In genomic region chr20:32522525-32522774, GRCh38 we compare ENCODE assay signal across 1 cellular context.
TF ChIP-seq lines count a peak whose summit lies in the region.

No MANE protein-coding gene starts in this region.

TF ChIP-seq in HepG2, 621 proteins besides CTCF, POLR2A, EP300 and RAD21 (continued from another document):
- TF ChIP-seq LRRFIP1 (CRISPR knock-in tag; conservative IDR thresholded peaks at IDR 0.05) (no peak), ZBTB21 (CRISPR knock-in tag; IDR thresholded peaks at IDR 0.05) (no peak), ARID3A (IDR thresholded peaks at IDR 0.05; ENCODE audit: low read depth, low read length) (no peak), ONECUT2 (CRISPR knock-in tag; IDR thresholded peaks at IDR 0.05) (no peak), ZNF260 (CRISPR knock-in tag; IDR thresholded peaks at IDR 0.05; ENCODE audit: borderline replicate concordance, low read depth) (0 out of 2 replicates have a peak, but pooled peaks have one; percentile 71), NFKB2 (CRISPR knock-in tag; IDR thresholded peaks at IDR 0.05; ENCODE audit: borderline replicate concordance) (no peak), SKIL (CRISPR knock-in tag; IDR thresholded peaks at IDR 0.05; ENCODE audit: borderline replicate concordance) (no peak), TSC22D2 (CRISPR knock-in tag; IDR thresholded peaks at IDR 0.05; ENCODE audit: borderline replicate concordance) (no peak), HOXD1 (CRISPR knock-in tag; IDR thresholded peaks at IDR 0.05) (0 out of 2 replicates have a peak, but pooled peaks have one; percentile 14), SMARCE1 (IDR thresholded peaks at IDR 0.05; ENCODE audit: borderline replicate concordance) (no peak), ZBTB7A (CRISPR knock-in tag; IDR thresholded peaks at IDR 0.05) (no peak), PRDM10 (CRISPR knock-in tag; IDR thresholded peaks at IDR 0.05; ENCODE audit: low read depth) (no peak), ZNF253 (CRISPR knock-in tag; IDR thresholded peaks at IDR 0.05; ENCODE audit: borderline replicate concordance) (no peak), HOXA3 (CRISPR knock-in tag; IDR thresholded peaks at IDR 0.05) (no peak), ARID5B (CRISPR knock-in tag; IDR thresholded peaks at IDR 0.05) (no peak), CREB1 (IDR thresholded peaks at IDR 0.05) (no peak), CREB1 (CRISPR knock-in tag; IDR thresholded peaks at IDR 0.05) (no peak), NR2C2 (CRISPR knock-in tag; IDR thresholded peaks at IDR 0.05; ENCODE audit: borderline replicate concordance) (no peak), GATAD2A (CRISPR knock-in tag; IDR thresholded peaks at IDR 0.05) (no peak), NBN (conservative IDR thresholded peaks at IDR 0.05) (no peak), PAF1 (CRISPR knock-in tag; IDR thresholded peaks at IDR 0.05) (no peak), ZFP36 (IDR thresholded peaks at IDR 0.05; ENCODE audit: borderline replicate concordance, low read depth, low read length, partially characterized antibody) (no peak), DR1 (CRISPR knock-in tag; IDR thresholded peaks at IDR 0.05) (no peak), ZNF124 (CRISPR knock-in tag; IDR thresholded peaks at IDR 0.05) (no peak), ESRRA (CRISPR knock-in tag; IDR thresholded peaks at IDR 0.05; ENCODE audit: low read depth) (no peak), IKZF5 (CRISPR knock-in tag; IDR thresholded peaks at IDR 0.05) (no peak), ZNF20 (CRISPR knock-in tag; IDR thresholded peaks at IDR 0.05) (no peak), MED8 (CRISPR knock-in tag; IDR thresholded peaks at IDR 0.05; ENCODE audit: insufficient replicate concordance) (no peak), ZZZ3 (CRISPR knock-in tag; IDR thresholded peaks at IDR 0.05; ENCODE audit: borderline replicate concordance) (no peak)
